Comparison of ENCODE assay signal across 9 cellular contexts in genomic region chr1:228275154-228275434, GRCh38.
DNase-seq lines count a peak whose midpoint lies in the region; ATAC-seq and TF ChIP-seq lines count a peak whose summit lies in the region.
"Had no signal": no experiment of that assay in that cellular context is flagged by ENCODE, and none has a peak within 500 bp of the region (broad histone marks: within the 10 kb centered on the region; RNA-seq: fewer than 3 reads in every experiment).

No MANE protein-coding gene starts in this region.

- H3K4me3 Mint-ChIP-seq in activated CD4-positive, alpha-beta memory T cell treated with anti-CD3 and anti-CD28 coated beads, Interleukin-2, amount 10 ng/mL, durations not matched to agents 7 days and 5 days, result peak overlapping the region; percentile 66
- H3K4me3 Mint-ChIP-seq in glutamatergic neuron (ENCODE audit: unreplicated experiment), result peak overlapping the region; percentile 61

- DNase-seq in activated CD4-positive, alpha-beta memory T cell treated with anti-CD3 and anti-CD28 coated beads, Interleukin-2, amount 10 ng/mL, durations not matched to agents 7 days and 5 days, result peak; percentile 18
- DNase-seq in glutamatergic neuron (no peak), retinal pigment epithelial cell (ENCODE audit: low read depth) (no peak), cerebellar cortex (ENCODE audit: low spot score) (no peak), NK-92 (lab: John Stamatoyannopoulos, UW; ENCODE audit: unreplicated experiment) (no peak), NCI-H2227 treated with DMSO at 0.1 percent for 48 hours (lab: John Stamatoyannopoulos, UW) (no peak)
- DNase-seq: activated CD4-positive, CD25-positive, alpha-beta regulatory T cell had no signal

- H3K36me3 Mint-ChIP-seq in activated CD4-positive, alpha-beta memory T cell treated with anti-CD3 and anti-CD28 coated beads, Interleukin-2, amount 10 ng/mL, durations not matched to agents 7 days and 5 days (ENCODE audit: low read depth), result no peaks in the 10 kb centered on the region
- H3K36me3 Mint-ChIP-seq in glutamatergic neuron (ENCODE audit: unreplicated experiment), result no peaks in the 10 kb centered on the region

- H3K4me1 Mint-ChIP-seq in activated CD4-positive, alpha-beta memory T cell treated with anti-CD3 and anti-CD28 coated beads, Interleukin-2, amount 10 ng/mL, durations not matched to agents 7 days and 5 days, result peaks cover 6% of the 10 kb centered on the region
- H3K4me1 Mint-ChIP-seq in glutamatergic neuron (ENCODE audit: low read depth, unreplicated experiment), result no peaks in the 10 kb centered on the region

- no peaks in the 10 kb centered on the region for H3K9me3 Mint-ChIP-seq in activated CD4-positive, alpha-beta memory T cell treated with anti-CD3 and anti-CD28 coated beads, Interleukin-2, amount 10 ng/mL, durations not matched to agents 7 days and 5 days
- no peaks in the 10 kb centered on the region for H3K9me3 Mint-ChIP-seq in glutamatergic neuron (ENCODE audit: unreplicated experiment)

- CTCF ChIA-PET in activated CD4-positive, alpha-beta memory T cell treated with anti-CD3 and anti-CD28 coated beads, Interleukin-2, amount 10 ng/mL, durations not matched to agents 7 days and 5 days (lab: Charles Lee), result interaction anchor here (0.6 to 1.2 kb wide), 4 partner anchors 13 to 132 kb away, joined by 3 to 4 read pairs (median 3); partner anchors contain the start of gene TRIM11

- POLR2A ChIA-PET in activated CD4-positive, alpha-beta memory T cell treated with anti-CD3 and anti-CD28 coated beads, Interleukin-2, amount 10 ng/mL, durations not matched to agents 7 days and 5 days (lab: Charles Lee), result interaction anchor here (1.0 to 1.3 kb wide), 4 partner anchors 131 to 190 kb away, joined by 3 to 5 read pairs (median 4); partner anchors contain the start of genes GUK1 and TRIM11

- no peaks in the 10 kb centered on the region for H3K27me3 Mint-ChIP-seq in activated CD4-positive, alpha-beta memory T cell treated with anti-CD3 and anti-CD28 coated beads, Interleukin-2, amount 10 ng/mL, durations not matched to agents 7 days and 5 days
- H3K27me3 Mint-ChIP-seq in glutamatergic neuron (ENCODE audit: unreplicated experiment), result peaks cover 8% of the 10 kb centered on the region

- ATAC-seq in GM19438 (IDR thresholded peaks at IDR 0.05; ENCODE audit: low read depth, unreplicated experiment), result peak; percentile 7
- ATAC-seq in HG02870 (IDR thresholded peaks at IDR 0.05; ENCODE audit: unreplicated experiment), result no peak

- peak overlapping the region; percentile 53 for H3K4me3 ChIP-seq in retinal pigment epithelial cell (ENCODE audit: low read length)

- no peak for TF ChIP-seq CTCF in glutamatergic neuron (IDR thresholded peaks at IDR 0.05; ENCODE audit: partially characterized antibody, unreplicated experiment)
- TF ChIP-seq CTCF in retinal pigment epithelial cell (conservative IDR thresholded peaks at IDR 0.05; ENCODE audit: low read depth, low read length), result no peak

- no peak overlapping the region for H3K27ac Mint-ChIP-seq in activated CD4-positive, alpha-beta memory T cell treated with anti-CD3 and anti-CD28 coated beads, Interleukin-2, amount 10 ng/mL, durations not matched to agents 7 days and 5 days
- no peak overlapping the region for H3K27ac Mint-ChIP-seq in glutamatergic neuron (ENCODE audit: unreplicated experiment)
